20 cellular contexts compared by ENCODE assay signal in genomic region chr16:3766177-3766576, GRCh38.
"Had no signal": no experiment of that assay in that cellular context is flagged by ENCODE, and none has a peak within 500 bp of the region (broad histone marks: within the 10 kb centered on the region; RNA-seq: fewer than 3 reads in every experiment).

No MANE protein-coding gene starts in this region.

- DNase-seq: colonic mucosa; cortex of kidney; dermis blood vessel endothelial cell; dorsolateral prefrontal cortex; effector CD4-positive, alpha-beta T cell; effector CD8-positive, alpha-beta T cell; effector memory CD4-positive, alpha-beta T cell; effector memory CD8-positive, alpha-beta T cell; erythroblast; esophagus squamous epithelium; foreskin fibroblast; foreskin keratinocyte; foreskin melanocyte; gastrocnemius medialis; glutamatergic neuron; heart left ventricle had no signal

- H3K9me3 Mint-ChIP-seq: dendritic cell treated with granulocyte-macrophage colony-stimulating factor and Interleukin-4, amounts not matched to agents 40 ng/mL and 50 ng/mL, for 4 days; effector memory CD8-positive, alpha-beta T cell; endodermal cell had no signal

- H3K27me3 Mint-ChIP-seq: dendritic cell treated with granulocyte-macrophage colony-stimulating factor and Interleukin-4, amounts not matched to agents 40 ng/mL and 50 ng/mL, for 4 days; effector memory CD8-positive, alpha-beta T cell had no signal

- H3K4me3 Mint-ChIP-seq: dendritic cell treated with granulocyte-macrophage colony-stimulating factor and Interleukin-4, amounts not matched to agents 40 ng/mL and 50 ng/mL, for 4 days; effector memory CD8-positive, alpha-beta T cell; endodermal cell had no signal

- H3K4me1 Mint-ChIP-seq: endodermal cell had no signal

- H3K27ac Mint-ChIP-seq: dendritic cell treated with granulocyte-macrophage colony-stimulating factor and Interleukin-4, amounts not matched to agents 40 ng/mL and 50 ng/mL, for 4 days; endodermal cell had no signal

- ATAC-seq: effector memory CD8-positive, alpha-beta T cell; esophagus mucosa; foreskin keratinocyte; gastrocnemius medialis; gastroesophageal sphincter; heart left ventricle had no signal
